1 cellular context compared by ENCODE assay signal in the genomic region with DNA sequence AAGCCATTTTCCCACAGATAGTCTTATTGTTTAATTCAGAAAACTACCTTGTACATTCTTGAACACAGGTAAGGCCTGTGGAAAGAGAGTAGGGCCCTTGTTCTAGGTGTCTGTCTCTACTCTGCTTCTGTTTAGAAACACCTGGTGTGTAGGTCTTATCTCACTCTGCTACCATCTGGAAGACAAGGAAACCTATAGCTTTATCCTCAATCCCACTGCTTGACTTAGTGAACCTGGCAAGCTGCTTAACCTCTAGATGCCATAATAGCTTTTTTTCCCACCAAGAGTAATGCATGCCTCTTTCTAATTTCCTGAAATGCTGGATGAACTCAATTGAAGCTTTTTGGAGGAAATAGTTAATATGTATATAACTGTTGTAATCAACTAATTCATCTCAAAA.
A peak's percentile ranks its signal among the peaks of the same experiment; 100 is the strongest.
TF ChIP-seq lines count a peak whose summit lies in the region.

No MANE protein-coding gene starts in this region.

TF ChIP-seq in K562, 482 proteins besides CTCF, POLR2A, EP300 and RAD21 (continued from another document):
- no peak for TF ChIP-seq USF2 (CRISPR knock-in tag; IDR thresholded peaks at IDR 0.05)
- no peak for TF ChIP-seq ZNF318 (IDR thresholded peaks at IDR 0.05; ENCODE audit: borderline replicate concordance in 1 of 2, low read depth in 1 of 2)
- TF ChIP-seq, protein P1, sequence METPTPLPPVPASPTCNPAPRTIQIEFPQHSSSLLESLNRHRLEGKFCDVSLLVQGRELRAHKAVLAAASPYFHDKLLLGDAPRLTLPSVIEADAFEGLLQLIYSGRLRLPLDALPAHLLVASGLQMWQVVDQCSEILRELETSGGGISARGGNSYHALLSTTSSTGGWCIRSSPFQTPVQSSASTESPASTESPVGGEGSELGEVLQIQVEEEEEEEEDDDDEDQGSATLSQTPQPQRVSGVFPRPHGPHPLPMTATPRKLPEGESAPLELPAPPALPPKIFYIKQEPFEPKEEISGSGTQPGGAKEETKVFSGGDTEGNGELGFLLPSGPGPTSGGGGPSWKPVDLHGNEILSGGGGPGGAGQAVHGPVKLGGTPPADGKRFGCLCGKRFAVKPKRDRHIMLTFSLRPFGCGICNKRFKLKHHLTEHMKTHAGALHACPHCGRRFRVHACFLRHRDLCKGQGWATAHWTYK (CRISPR knock-in tag; IDR thresholded peaks at IDR 0.05) = no peak
- TF ChIP-seq DEAF1 (CRISPR knock-in tag; IDR thresholded peaks at IDR 0.05) = no peak
- TF ChIP-seq RFX7 (CRISPR knock-in tag; IDR thresholded peaks at IDR 0.05) = no peak
- TF ChIP-seq ZNF263 (CRISPR knock-in tag; IDR thresholded peaks at IDR 0.05; ENCODE audit: borderline replicate concordance) = no peak
- TF ChIP-seq CBFA2T3 (IDR thresholded peaks at IDR 0.05) = peak; percentile 77
- no peak for TF ChIP-seq ZNF445 (CRISPR knock-in tag; IDR thresholded peaks at IDR 0.05; ENCODE audit: low read depth)
- TF ChIP-seq, protein P2, sequence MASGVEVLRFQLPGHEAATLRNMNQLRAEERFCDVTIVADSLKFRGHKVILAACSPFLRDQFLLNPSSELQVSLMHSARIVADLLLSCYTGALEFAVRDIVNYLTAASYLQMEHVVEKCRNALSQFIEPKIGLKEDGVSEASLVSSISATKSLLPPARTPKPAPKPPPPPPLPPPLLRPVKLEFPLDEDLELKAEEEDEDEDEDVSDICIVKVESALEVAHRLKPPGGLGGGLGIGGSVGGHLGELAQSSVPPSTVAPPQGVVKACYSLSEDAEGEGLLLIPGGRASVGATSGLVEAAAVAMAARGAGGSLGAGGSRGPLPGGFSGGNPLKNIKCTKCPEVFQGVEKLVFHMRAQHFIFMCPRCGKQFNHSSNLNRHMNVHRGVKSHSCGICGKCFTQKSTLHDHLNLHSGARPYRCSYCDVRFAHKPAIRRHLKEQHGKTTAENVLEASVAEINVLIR (CRISPR knock-in tag; IDR thresholded peaks at IDR 0.05) = no peak
- TF ChIP-seq, protein P3, sequence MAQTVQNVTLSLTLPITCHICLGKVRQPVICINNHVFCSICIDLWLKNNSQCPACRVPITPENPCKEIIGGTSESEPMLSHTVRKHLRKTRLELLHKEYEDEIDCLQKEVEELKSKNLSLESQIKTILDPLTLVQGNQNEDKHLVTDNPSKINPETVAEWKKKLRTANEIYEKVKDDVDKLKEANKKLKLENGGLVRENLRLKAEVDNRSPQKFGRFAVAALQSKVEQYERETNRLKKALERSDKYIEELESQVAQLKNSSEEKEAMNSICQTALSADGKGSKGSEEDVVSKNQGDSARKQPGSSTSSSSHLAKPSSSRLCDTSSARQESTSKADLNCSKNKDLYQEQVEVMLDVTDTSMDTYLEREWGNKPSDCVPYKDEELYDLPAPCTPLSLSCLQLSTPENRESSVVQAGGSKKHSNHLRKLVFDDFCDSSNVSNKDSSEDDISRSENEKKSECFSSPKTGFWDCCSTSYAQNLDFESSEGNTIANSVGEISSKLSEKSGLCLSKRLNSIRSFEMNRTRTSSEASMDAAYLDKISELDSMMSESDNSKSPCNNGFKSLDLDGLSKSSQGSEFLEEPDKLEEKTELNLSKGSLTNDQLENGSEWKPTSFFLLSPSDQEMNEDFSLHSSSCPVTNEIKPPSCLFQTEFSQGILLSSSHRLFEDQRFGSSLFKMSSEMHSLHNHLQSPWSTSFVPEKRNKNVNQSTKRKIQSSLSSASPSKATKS (CRISPR knock-in tag; IDR thresholded peaks at IDR 0.05) = no peak
- TF ChIP-seq, protein P4, sequence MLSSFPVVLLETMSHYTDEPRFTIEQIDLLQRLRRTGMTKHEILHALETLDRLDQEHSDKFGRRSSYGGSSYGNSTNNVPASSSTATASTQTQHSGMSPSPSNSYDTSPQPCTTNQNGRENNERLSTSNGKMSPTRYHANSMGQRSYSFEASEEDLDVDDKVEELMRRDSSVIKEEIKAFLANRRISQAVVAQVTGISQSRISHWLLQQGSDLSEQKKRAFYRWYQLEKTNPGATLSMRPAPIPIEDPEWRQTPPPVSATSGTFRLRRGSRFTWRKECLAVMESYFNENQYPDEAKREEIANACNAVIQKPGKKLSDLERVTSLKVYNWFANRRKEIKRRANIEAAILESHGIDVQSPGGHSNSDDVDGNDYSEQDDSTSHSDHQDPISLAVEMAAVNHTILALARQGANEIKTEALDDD (IDR thresholded peaks at IDR 0.05) = no peak
- TF ChIP-seq TAL1 (IDR thresholded peaks at IDR 0.05) = peak; percentile 37; the same call in 1 of the 2 replicates
- TF ChIP-seq SNRNP70 (optimal IDR thresholded peaks at IDR 0.05; ENCODE audit: low read depth, low read length) = no peak
- TF ChIP-seq TCF3 (CRISPR knock-in tag; IDR thresholded peaks at IDR 0.05) = 0 out of 2 replicates have a peak, but pooled peaks have one; percentile 26
- peak; percentile 68 for TF ChIP-seq CBFA2T2 (conservative IDR thresholded peaks at IDR 0.05)
TF ChIP-seq in K562: peak in this region for 5.
